In the genomic region with DNA sequence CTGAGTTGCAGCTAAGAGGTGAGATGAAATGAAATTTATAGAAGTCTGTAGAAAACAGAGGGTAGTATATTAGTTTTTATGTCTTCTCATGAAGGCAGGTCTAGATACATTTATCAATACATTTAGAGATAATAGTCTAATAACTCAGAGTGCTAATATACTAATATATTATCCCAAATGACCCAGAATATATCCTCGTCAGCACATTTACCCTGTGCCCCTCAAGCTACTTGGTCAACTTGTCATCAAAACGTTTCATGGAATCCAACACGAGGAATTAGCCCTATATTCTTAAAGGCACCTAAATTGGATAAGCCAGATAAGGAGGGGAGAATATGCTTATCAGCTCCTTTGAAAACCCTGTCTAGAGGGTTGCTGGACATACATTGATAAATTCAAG, we compare ENCODE assay signal across 31 cellular contexts.
DNase-seq lines count a peak whose midpoint lies in the region; ATAC-seq, FAIRE-seq and TF ChIP-seq lines count a peak whose summit lies in the region.
"Had no signal": no experiment of that assay in that cellular context is flagged by ENCODE, and none has a peak within 500 bp of the region (broad histone marks: within the 10 kb centered on the region; RNA-seq: fewer than 3 reads in every experiment).

No MANE protein-coding gene starts in this region.

- no peak overlapping the region for H3K56ac ChIP-seq in IMR-90 (ENCODE audit: extremely low read depth, insufficient read depth, low read length)

- H3K4me2 ChIP-seq in HepG2 (ENCODE audit: low read depth, low read length) (no peak overlapping the region), A549 (no peak overlapping the region), IMR-90 (ENCODE audit: low read depth, low read length) (no peak overlapping the region), smooth muscle cell (no peak overlapping the region)
- H3K4me2 ChIP-seq: BLaER1; BLaER1 treated with 17β-estradiol and CSF1 and Interleukin-3, amounts not matched to agents 10 nM and 100 nM had no signal

- no peak overlapping the region for H3K23ac ChIP-seq in IMR-90 (ENCODE audit: low read depth, low read length)

- H3K27me3 ChIP-seq in HepG2 (ENCODE audit: control insufficient read depth in 1 of 2, insufficient read depth in 2 of 2, low read length in 2 of 2) (no peaks in the 10 kb centered on the region), right lobe of liver (no peaks in the 10 kb centered on the region), IMR-90 (ENCODE audit: control insufficient read depth, insufficient read depth, low read length) (no peaks in the 10 kb centered on the region), smooth muscle cell (ENCODE audit: low read depth) (no peaks in the 10 kb centered on the region)
- H3K27me3 ChIP-seq: BE2C; BLaER1; BLaER1 treated with 17β-estradiol and CSF1 and Interleukin-3, amounts not matched to agents 10 nM and 100 nM had no signal

- H3K9ac ChIP-seq in HepG2 (ENCODE audit: insufficient read depth, low read depth, low read length): no peak overlapping the region
- no peak overlapping the region for H3K9ac ChIP-seq in IMR-90 (ENCODE audit: low read depth, low read length)
- H3K9ac ChIP-seq in smooth muscle cell (ENCODE audit: low read depth): no peak overlapping the region
- H3K9ac ChIP-seq: BLaER1; BLaER1 treated with 17β-estradiol and CSF1 and Interleukin-3, amounts not matched to agents 10 nM and 100 nM had no signal

- H2AK5ac ChIP-seq in IMR-90 (ENCODE audit: low read depth, low read length): no peak overlapping the region

- WGBS in HepG2 (ENCODE audit: low lambda C conversion rate): 1% methylated on average over 3 of the region's 3 CpGs
- 38% methylated on average over 3 of the region's 3 CpGs for WGBS in right lobe of liver (ENCODE audit: insufficient coverage, low coverage, low lambda C conversion rate, missing lambda C conversion rate)
- 3% methylated on average over 3 of the region's 3 CpGs for WGBS in A549 (ENCODE audit: missing lambda C conversion rate)
- no CpG with 5 or more reads among the region's 3 CpGs for WGBS in IMR-90 (ENCODE audit: extremely low coverage in 2 of 2, insufficient read length in 1 of 2), 2 experiments
- WGBS in smooth muscle cell (ENCODE audit: low lambda C conversion rate): 87% methylated on average over 3 of the region's 3 CpGs

- H4K20me1 ChIP-seq in HepG2 (ENCODE audit: insufficient read depth, low read length): no peaks in the 10 kb centered on the region
- H4K20me1 ChIP-seq in IMR-90 (ENCODE audit: insufficient read depth, low read length): no peaks in the 10 kb centered on the region
- H4K20me1 ChIP-seq in smooth muscle cell (ENCODE audit: low read depth): no peaks in the 10 kb centered on the region
- H4K20me1 ChIP-seq: BLaER1; BLaER1 treated with 17β-estradiol and CSF1 and Interleukin-3, amounts not matched to agents 10 nM and 100 nM had no signal

- H3K9me1 ChIP-seq in IMR-90 (ENCODE audit: insufficient read depth, low read length): no peaks in the 10 kb centered on the region

- no peak overlapping the region for H2BK120ac ChIP-seq in IMR-90 (ENCODE audit: low read depth, low read length)

- TF ChIP-seq EP300 in HepG2 (IDR thresholded peaks at IDR 0.05; ENCODE audit: low read depth in 2 of 2, low read length in 2 of 2) (no peak), HepG2 (CRISPR knock-in tag; IDR thresholded peaks at IDR 0.05; ENCODE audit: borderline replicate concordance) (no peak), A549 (IDR thresholded peaks at IDR 0.05) (no peak)

- POLR2A ChIA-PET in HepG2 (lab: Yijun Ruan, JAX) (no interaction called here), A549 (lab: Yijun Ruan, JAX) (no interaction called here), IMR-90 (lab: Charles Lee; ENCODE audit: unreplicated experiment) (no interaction called here)

- H3K14ac ChIP-seq in IMR-90 (replicated peaks; ENCODE audit: low read depth, low read length): no peak overlapping the region

- no peak overlapping the region for H2AFZ ChIP-seq in HepG2 (ENCODE audit: low read length)
- no peak overlapping the region for H2AFZ ChIP-seq in IMR-90 (replicated peaks; ENCODE audit: low read length, poor library complexity)
- no peak overlapping the region for H2AFZ ChIP-seq in smooth muscle cell (ENCODE audit: low read depth)

- intact Hi-C loops in HepG2 (cut with micrococcal nuclease; ENCODE audit: unreplicated experiment): no loop called here
- intact Hi-C loops in right lobe of liver (cut with DNase I): no loop called here
- intact Hi-C loops in IMR-90 (cut with micrococcal nuclease): no loop called here

- H2BK5ac ChIP-seq in IMR-90 (ENCODE audit: low read depth, low read length, poor library complexity, severe bottlenecking): no peak overlapping the region

- H3K4ac ChIP-seq in IMR-90 (ENCODE audit: low read depth, low read length): no peak overlapping the region

- H3K79me2 ChIP-seq in HepG2 (ENCODE audit: insufficient read depth, low read length) (no peaks in the 10 kb centered on the region), smooth muscle cell (ENCODE audit: low read depth) (no peaks in the 10 kb centered on the region)

- H3K9me3 ChIP-seq in HepG2 (ENCODE audit: low read length): peaks cover 82% of the 10 kb centered on the region
- H3K9me3 ChIP-seq in right lobe of liver: no peaks in the 10 kb centered on the region
- H3K9me3 ChIP-seq in A549: peaks cover 10% of the 10 kb centered on the region; the same call in 1 of the 3 replicates
- peaks cover 2% of the 10 kb centered on the region; the same call in 1 of the 2 replicates for H3K9me3 ChIP-seq in IMR-90 (ENCODE audit: control insufficient read depth, insufficient read depth, low read length)
- H3K9me3 ChIP-seq in smooth muscle cell (replicated peaks; ENCODE audit: low read depth): no peaks in the 10 kb centered on the region
- H3K9me3 ChIP-seq: BE2C; BLaER1; BLaER1 treated with 17β-estradiol and CSF1 and Interleukin-3, amounts not matched to agents 10 nM and 100 nM; Caco-2 had no signal

- no peak for TF ChIP-seq CTCF in HepG2 (CRISPR knock-in tag; IDR thresholded peaks at IDR 0.05)
- TF ChIP-seq CTCF in right lobe of liver (IDR thresholded peaks at IDR 0.05): no peak
- TF ChIP-seq CTCF in A549 (IDR thresholded peaks at IDR 0.05): no peak
- TF ChIP-seq CTCF in IMR-90 (conservative IDR thresholded peaks at IDR 0.05; ENCODE audit: low read depth, low read length): no peak
- no peak for TF ChIP-seq CTCF in smooth muscle cell (IDR thresholded peaks at IDR 0.05; ENCODE audit: borderline replicate concordance, insufficient read depth, poor library complexity, severe bottlenecking)

- no peaks in the 10 kb centered on the region for H3K79me1 ChIP-seq in IMR-90 (ENCODE audit: low read depth in 1 of 2, low read length in 2 of 2)

- no peak for FAIRE-seq in HepG2 (lab: Jason Lieb, UNC)
- FAIRE-seq in A549 (lab: Jason Lieb, UNC): no peak
- FAIRE-seq: A204.1, D721Med had no signal

- no peak overlapping the region for H2BK15ac ChIP-seq in IMR-90 (ENCODE audit: low read depth, low read length)

- BruUV-seq in HepG2 (replicated peaks; lab: Mats Ljungman, UMichigan) (no TSS peak), IMR-90 (replicated peaks; lab: Mats Ljungman, UMichigan) (no TSS peak)

- no peak overlapping the region for H3K27ac ChIP-seq in HepG2 (ENCODE audit: extremely low read length, insufficient read depth, low read length)
- H3K27ac ChIP-seq in right lobe of liver: no peak overlapping the region
- H3K27ac ChIP-seq in A549: no peak overlapping the region
- no peak overlapping the region for H3K27ac ChIP-seq in IMR-90 (ENCODE audit: insufficient read depth, low read length)
- no peak overlapping the region for H3K27ac ChIP-seq in smooth muscle cell (ENCODE audit: low read depth)
- H3K27ac ChIP-seq: 22Rv1; BLaER1; BLaER1 treated with 17β-estradiol and CSF1 and Interleukin-3, amounts not matched to agents 10 nM and 100 nM; C4-2B had no signal

- no peak overlapping the region for H3K18ac ChIP-seq in IMR-90 (ENCODE audit: low read depth, low read length)

- TF ChIP-seq RAD21 in HepG2 (CRISPR knock-in tag; IDR thresholded peaks at IDR 0.05) (no peak), A549 (conservative IDR thresholded peaks at IDR 0.05 in 1 of 2, IDR thresholded peaks at IDR 0.05 in 1 of 2) (no peak), IMR-90 (IDR thresholded peaks at IDR 0.05; ENCODE audit: low read length) (no peak)

- no peak overlapping the region for H4K5ac ChIP-seq in IMR-90 (ENCODE audit: low read depth, low read length)

- H4K8ac ChIP-seq in IMR-90 (ENCODE audit: low read depth in 2 of 2, low read length in 2 of 2): no peak overlapping the region

- H2BK20ac ChIP-seq in IMR-90 (ENCODE audit: low read depth, low read length): no peak overlapping the region

- no peak overlapping the region for H2AK9ac ChIP-seq in IMR-90 (replicated peaks; ENCODE audit: low read depth, low read length, poor library complexity)

- no peak overlapping the region for H4K91ac ChIP-seq in IMR-90 (ENCODE audit: insufficient read depth, low read depth, low read length)

- ATAC-seq in HepG2: no peak
- ATAC-seq in right lobe of liver: no peak
- ATAC-seq in A549: no peak
- ATAC-seq in IMR-90 (ENCODE audit: low read depth): no peak
- ATAC-seq: CD8-positive, alpha-beta T cell had no signal

- dilution Hi-C loops in IMR-90 (cut with HindIII; ENCODE audit: low sequenced_read_pairs, unreplicated experiment): no loop called here

- H3K4me3 ChIP-seq in HepG2 (replicated peaks in 1 of 3; ENCODE audit: insufficient read depth in 1 of 3, low read depth in 2 of 3, low read length in 3 of 3): no peak overlapping the region
- no peak overlapping the region for H3K4me3 ChIP-seq in right lobe of liver
- H3K4me3 ChIP-seq in A549: no peak overlapping the region
- H3K4me3 ChIP-seq in IMR-90 (ENCODE audit: insufficient read depth, low read depth, low read length): no peak overlapping the region
- no peak overlapping the region for H3K4me3 ChIP-seq in smooth muscle cell
- H3K4me3 ChIP-seq: BLaER1; BLaER1 treated with 17β-estradiol and CSF1 and Interleukin-3, amounts not matched to agents 10 nM and 100 nM had no signal

- DNase-seq in HepG2 (ENCODE audit: low spot score): no peak
- DNase-seq in right lobe of liver: no peak
- no peak for DNase-seq in A549 (ENCODE audit: low read depth in 1 of 2, low spot score in 1 of 2)
- no peak for DNase-seq in IMR-90
- DNase-seq in smooth muscle cell (lab: John Stamatoyannopoulos, UW; ENCODE audit: unreplicated experiment): no peak
- DNase-seq in DMS 273 treated with DMSO at 0.1 percent for 48 hours (lab: John Stamatoyannopoulos, UW): no peak
- DNase-seq: 8988T; ACHN; AML-193; BE2C; C1 segment of cervical spinal cord; Caco-2; Calu3; CD4-positive, alpha-beta memory T cell; CD4-positive, alpha-beta T cell; CD4-positive, CD25-positive, alpha-beta regulatory T cell; CD8-positive, alpha-beta memory T cell; CD8-positive, alpha-beta T cell; COR-L47; DMS153; DMS53; DMS79; DMS79 treated with DMSO at 0.1 percent for 48 hours; DND-41; EL had no signal

- no peaks in the 10 kb centered on the region for H3K36me3 ChIP-seq in HepG2 (replicated peaks in 1 of 2; ENCODE audit: control insufficient read depth in 1 of 2, insufficient read depth in 2 of 2, low read length in 2 of 2)
- H3K36me3 ChIP-seq in right lobe of liver: no peaks in the 10 kb centered on the region
- no peaks in the 10 kb centered on the region for H3K36me3 ChIP-seq in IMR-90 (ENCODE audit: control insufficient read depth, insufficient read depth, low read length)
- H3K36me3 ChIP-seq in smooth muscle cell (ENCODE audit: low read depth): no peaks in the 10 kb centered on the region
- H3K36me3 ChIP-seq: BE2C; BLaER1; BLaER1 treated with 17β-estradiol and CSF1 and Interleukin-3, amounts not matched to agents 10 nM and 100 nM had no signal

- CTCF ChIA-PET in HepG2 (lab: Yijun Ruan, JAX; ENCODE audit: low intra/inter-chr PET ratio, low total read pairs): no interaction called here
- CTCF ChIA-PET in A549 (lab: Yijun Ruan, JAX): interaction anchor here (0.8 kb wide), 1 partner anchor 9 kb away, joined by 3 read pairs; no protein-coding TSS in a partner anchor
- CTCF ChIA-PET in IMR-90 (lab: Yijun Ruan, JAX): no interaction called here

- in situ Hi-C loops in HepG2 (cut with HindIII; ENCODE audit: extremely low pct_ligation_motif_present, low pct_unique_long_range_greater_than_20kb) (no loop called here), IMR-90 (cut with MboI; ENCODE audit: low sequenced_read_pairs) (no loop called here)

- H3F3A ChIP-seq in smooth muscle cell (ENCODE audit: low read depth): no peaks in the 10 kb centered on the region

- H3K4me1 ChIP-seq in HepG2 (ENCODE audit: insufficient read depth, low read length) (no peaks in the 10 kb centered on the region), right lobe of liver (no peaks in the 10 kb centered on the region), A549 (no peaks in the 10 kb centered on the region), IMR-90 (ENCODE audit: control insufficient read depth, insufficient read depth, low read length) (no peaks in the 10 kb centered on the region), smooth muscle cell (ENCODE audit: low read depth) (no peaks in the 10 kb centered on the region)
- H3K4me1 ChIP-seq: BE2C; BLaER1; BLaER1 treated with 17β-estradiol and CSF1 and Interleukin-3, amounts not matched to agents 10 nM and 100 nM; Caco-2 had no signal

- TF ChIP-seq POLR2A in HepG2 (IDR thresholded peaks at IDR 0.05; ENCODE audit: insufficient read depth in 1 of 2, low read depth in 2 of 2, low read length in 2 of 2): no peak
- TF ChIP-seq POLR2A in right lobe of liver (IDR thresholded peaks at IDR 0.05): no peak
- TF ChIP-seq POLR2A in A549 (IDR thresholded peaks at IDR 0.05; ENCODE audit: low read length): no peak
- TF ChIP-seq POLR2A in IMR-90 (IDR thresholded peaks at IDR 0.05; ENCODE audit: low read depth, low read length): no peak

Comparison
In these comparisons a context has a peak if more than half of its experiments do, and no peak if none do; other contexts are left out.
1. Of the 38 proteins assayed by ChIP-seq in both HepG2 and A549: peak only in HepG2: none; only in A549: none; in both: MAFK; in neither: 37.